ENCODE assay signal across 12 cellular contexts in the genomic region with DNA sequence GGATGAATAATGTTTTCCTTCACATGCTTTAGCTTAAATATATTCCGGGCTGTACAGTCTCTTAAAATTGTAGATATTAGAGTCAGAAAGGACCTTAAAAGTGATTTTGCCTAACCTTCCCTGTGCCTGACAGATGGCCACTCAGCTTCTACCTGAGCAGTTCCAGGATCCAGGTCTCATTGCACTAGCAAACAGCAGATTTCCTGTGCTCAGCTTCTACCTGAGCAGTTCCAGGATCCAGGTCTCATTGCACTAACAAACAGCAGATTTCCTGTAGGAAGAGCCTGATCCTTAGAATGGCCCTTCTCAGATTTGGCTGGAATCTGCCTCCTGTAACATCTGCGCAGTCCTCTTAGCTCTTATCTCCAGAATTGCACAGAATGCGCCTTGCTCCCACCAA.
DNase-seq lines count a peak whose midpoint lies in the region; ATAC-seq and TF ChIP-seq lines count a peak whose summit lies in the region.
"Had no signal": no experiment of that assay in that cellular context is flagged by ENCODE, and none has a peak within 500 bp of the region (broad histone marks: within the 10 kb centered on the region; RNA-seq: fewer than 3 reads in every experiment).

No MANE protein-coding gene starts in this region.

- H3K4me1 ChIP-seq in left ventricle myocardium inferior (peaks cover 55% of the 10 kb centered on the region), psoas muscle (peaks cover 64% of the 10 kb centered on the region), aorta (ENCODE audit: control insufficient read depth in 1 of 2, insufficient read depth in 2 of 2, low read length in 2 of 2) (peaks cover 4 to 5% of the 10 kb centered on the region in 2 donors)

- peaks cover 3% of the 10 kb centered on the region for H3K9me3 Mint-ChIP-seq in mesothelial cell of epicardium
- H3K9me3 Mint-ChIP-seq: activated B cell treated with CpG ODN at 0.5 μM for 24 hours had no signal

- H3K27ac ChIP-seq in left ventricle myocardium inferior (replicated peaks), result peak overlapping the region; percentile 41
- H3K27ac ChIP-seq in dorsolateral prefrontal cortex, result peak overlapping the region; percentile 34 to 96 (median 85)
- H3K27ac ChIP-seq in psoas muscle, result peak overlapping the region; percentile 77
- H3K27ac ChIP-seq in aorta (ENCODE audit: low read depth in 1 of 2, low read length in 2 of 2), result peak overlapping the region; percentile 84 to 92

- H3K36me3 Mint-ChIP-seq in mesothelial cell of epicardium, result peaks cover 2% of the 10 kb centered on the region

- TF ChIP-seq CTCF in left ventricle myocardium inferior (IDR thresholded peaks at IDR 0.05; ENCODE audit: borderline replicate concordance) (no peak), dorsolateral prefrontal cortex (IDR thresholded peaks at IDR 0.05 in 54 of 56, conservative IDR thresholded peaks at IDR 0.05 in 2 of 56; ENCODE audit: low read depth in 1 of 56, partially characterized antibody in 56 of 56) (no peak), psoas muscle (IDR thresholded peaks at IDR 0.05) (no peak), mesothelial cell of epicardium (IDR thresholded peaks at IDR 0.05; ENCODE audit: unreplicated experiment) (no peak)

- DNase-seq in left ventricle myocardium inferior, result no peak
- no peak for DNase-seq in Right ventricle myocardium inferior (ENCODE audit: missing footprints)
- DNase-seq in dorsolateral prefrontal cortex, result peak in 1 of 10 donors; percentile 62
- DNase-seq in psoas muscle, result no peak
- no peak for DNase-seq in aorta
- no peak for DNase-seq in mesothelial cell of epicardium (ENCODE audit: low spot score in 2 of 2, unreplicated experiment in 2 of 2)
- DNase-seq in NCI-H2107 (lab: John Stamatoyannopoulos, UW), result no peak
- DNase-seq: activated B cell treated with CpG ODN at 0.5 μM for 24 hours; effector memory CD4-positive, alpha-beta T cell; kidney; stimulated activated CD4-positive, alpha-beta T cell treated with anti-CD3 and anti-CD28 coated beads, Interleukin-4, amount 100 ng/mL, for 24 hours had no signal

- H3K27me3 ChIP-seq in left ventricle myocardium inferior (ENCODE audit: low read depth) (no peaks in the 10 kb centered on the region), dorsolateral prefrontal cortex (no peaks in the 10 kb centered on the region), psoas muscle (ENCODE audit: insufficient read depth in 3 of 3, low read length in 2 of 3) (no peaks in the 10 kb centered on the region), aorta (ENCODE audit: control insufficient read depth in 1 of 2, insufficient read depth in 2 of 2, low read length in 1 of 2) (no peaks in the 10 kb centered on the region)

- intact Hi-C loops in left ventricle myocardium inferior (cut with micrococcal nuclease), result no loop called here
- intact Hi-C loops in Right ventricle myocardium inferior (cut with DNase I), result no loop called here
- intact Hi-C loops in dorsolateral prefrontal cortex (cut with DNase I), result loop anchor here (5.0 kb wide), 2 partner anchors 34 to 61 kb away; no protein-coding TSS in a partner anchor
- intact Hi-C loops in psoas muscle (cut with DNase I), result loop anchor here in 1 of 2 donors (5.0 kb wide), 1 partner anchor 74 kb away; no protein-coding TSS in a partner anchor
- intact Hi-C loops in aorta (cut with DNase I), result no loop called here

- H3K36me3 ChIP-seq in left ventricle myocardium inferior (no peaks in the 10 kb centered on the region), psoas muscle (ENCODE audit: insufficient read depth in 1 of 2, low read depth in 1 of 2) (no peaks in the 10 kb centered on the region), aorta (ENCODE audit: control insufficient read depth in 1 of 2, insufficient read depth in 2 of 2, low read length in 1 of 2) (no peaks in the 10 kb centered on the region)

- WGBS in psoas muscle, 3 donors, result 81 to 92% (median 90%) methylated on average over 3 of the region's 3 CpGs
- 65 to 69% methylated on average over 3 of the region's 3 CpGs for WGBS in aorta, 2 donors

- no peak for ATAC-seq in Right ventricle myocardium inferior
- ATAC-seq in psoas muscle, result no peak
- ATAC-seq in aorta (ENCODE audit: low FRiP score), result no peak
- no peak for ATAC-seq in HG02885 (IDR thresholded peaks at IDR 0.05; ENCODE audit: poor library complexity, unreplicated experiment)

- peaks cover 31% of the 10 kb centered on the region for H3K4me1 Mint-ChIP-seq in mesothelial cell of epicardium

- H3K4me3 ChIP-seq in left ventricle myocardium inferior, result no peak overlapping the region
- H3K4me3 ChIP-seq in dorsolateral prefrontal cortex, result no peak overlapping the region
- no peak overlapping the region for H3K4me3 ChIP-seq in psoas muscle
- H3K4me3 ChIP-seq in aorta (ENCODE audit: low read length in 2 of 2), result no peak overlapping the region

- no peak overlapping the region for H3K27ac Mint-ChIP-seq in mesothelial cell of epicardium
- H3K27ac Mint-ChIP-seq: activated B cell treated with CpG ODN at 0.5 μM for 24 hours had no signal

- no peaks in the 10 kb centered on the region for H3K27me3 Mint-ChIP-seq in mesothelial cell of epicardium (ENCODE audit: low read depth)
- H3K27me3 Mint-ChIP-seq: activated B cell treated with CpG ODN at 0.5 μM for 24 hours had no signal

- no peak overlapping the region for H3K4me3 Mint-ChIP-seq in mesothelial cell of epicardium
- H3K4me3 Mint-ChIP-seq: activated B cell treated with CpG ODN at 0.5 μM for 24 hours had no signal

- H3K9me3 ChIP-seq in left ventricle myocardium inferior (replicated peaks) (no peaks in the 10 kb centered on the region), psoas muscle (no peaks in the 10 kb centered on the region), aorta (ENCODE audit: control insufficient read depth, low read length) (no peaks in the 10 kb centered on the region)

Comparison
In these comparisons a context has a peak if more than half of its experiments do, and no peak if none do; other contexts are left out.
1. intact Hi-C loops: an anchor here in dorsolateral prefrontal cortex (5.0 kb wide); none called in left ventricle myocardium inferior, Right ventricle myocardium inferior and aorta.